In genomic region chr2:133107436-133107835, GRCh38 we compare ENCODE assay signal across 29 cellular contexts.
"Had no signal": no experiment of that assay in that cellular context is flagged by ENCODE, and none has a peak within 500 bp of the region (broad histone marks: within the 10 kb centered on the region; RNA-seq: fewer than 3 reads in every experiment).

No MANE protein-coding gene starts in this region.

- H3K36me3 ChIP-seq: brain microvascular endothelial cell, esophagus muscularis mucosa, gastrocnemius medialis, WERI-Rb-1 had no signal

- H3K9me3 ChIP-seq: esophagus muscularis mucosa, gastrocnemius medialis had no signal

- H3K4me1 ChIP-seq: gastrocnemius medialis had no signal

- DNase-seq: activated B cell treated with CpG ODN at 0.5 μM for 24 hours; activated CD4-positive, alpha-beta T cell treated with anti-CD3 and anti-CD28 coated beads for 48 hours; activated CD4-positive, alpha-beta T cell treated with anti-CD3 and anti-CD28 coated beads, Interleukin-2, amount 50 U/mL, for 1 hour; activated CD4-positive, alpha-beta T cell treated with anti-CD3 and anti-CD28 coated beads, Interleukin-2, amount 50 U/mL, for 48 hours; activated CD8-positive, alpha-beta memory T cell treated with anti-CD3 and anti-CD28 coated beads for 24 hours; activated CD8-positive, alpha-beta T cell treated with anti-CD3 and anti-CD28 coated beads for 36 hours; activated effector memory CD4-positive, alpha-beta T cell treated with Interleukin-2 at 50 U/mL for 16 hours; activated gamma-delta T cell treated with Interleukin-2 at 50 U/mL for 16 hours; activated naive CD4-positive, alpha-beta T cell treated with anti-CD3 and anti-CD28 coated beads, Interleukin-2, amount 50 U/mL, for 16 hours; activated naive CD4-positive, alpha-beta T cell treated with Interleukin-2 at 50 U/mL for 16 hours; activated T-cell treated with anti-CD3 and anti-CD28 coated beads, Interleukin-2, amount 50 U/mL, for 4 hours; amniotic stem cell; anterior cingulate cortex; brain microvascular endothelial cell; caudate nucleus; dorsolateral prefrontal cortex; effector CD4-positive, alpha-beta T cell; effector memory CD8-positive, alpha-beta T cell; erythroblast; foreskin keratinocyte; gastrocnemius medialis; glutamatergic neuron; T-helper 1 cell; T-helper 17 cell; T1000; WERI-Rb-1 had no signal

- H3K4me3 ChIP-seq: dorsolateral prefrontal cortex, esophagus muscularis mucosa, gastrocnemius medialis had no signal

- ATAC-seq: activated CD4-positive, CD25-positive, alpha-beta regulatory T cell treated with anti-CD3 and anti-CD28 coated beads, Interleukin-2, amount 50 U/mL, for 24 hours; activated CD8-positive, alpha-beta T cell treated with anti-CD3 and anti-CD28 coated beads for 36 hours; activated T-cell treated with anti-CD3 and anti-CD28 coated beads, Interleukin-2, amount 50 U/mL, for 4 hours; activated T-helper 17 cell treated with anti-CD3 and anti-CD28 coated beads, Interleukin-2, amount 50 U/mL, for 72 hours; effector memory CD8-positive, alpha-beta T cell; foreskin keratinocyte; gastrocnemius medialis; T-helper 17 cell had no signal

- H3K27me3 ChIP-seq: brain microvascular endothelial cell, esophagus muscularis mucosa, foreskin keratinocyte, gastrocnemius medialis had no signal

- H3K27ac ChIP-seq: brain microvascular endothelial cell, dorsolateral prefrontal cortex, esophagus muscularis mucosa, foreskin keratinocyte, gastrocnemius medialis, WERI-Rb-1 had no signal
